6 cellular contexts compared by ENCODE assay signal in genomic region chr5:80508844-80509243, GRCh38. TPM values are rescaled to one million over a fixed set of nuclear protein-coding genes. Genes with fewer than 3 reads are reported as not detected.
"Had no signal": no experiment of that assay in that cellular context is flagged by ENCODE, and none has a peak within 500 bp of the region (broad histone marks: within the 10 kb centered on the region; RNA-seq: fewer than 3 reads in every experiment).

No MANE protein-coding gene starts in this region.

- FAIRE-seq: H1, H54, HTR-8/SVneo had no signal

- H3K4me3 Mint-ChIP-seq: GM23338, H9 had no signal

- H3K4me2 ChIP-seq: GM23338 had no signal

- ATAC-seq: GM23338 had no signal

- H3K27ac Mint-ChIP-seq: GM23338, H9 had no signal

- DNase-seq: H9, HCEC 1CT had no signal

- H3K4me3 ChIP-seq: GM23338 had no signal

- H2AFZ ChIP-seq: GM23338 had no signal

- H3K9me3 Mint-ChIP-seq: GM23338, H9 had no signal

- H3K4me1 Mint-ChIP-seq: GM23338, H9 had no signal

RNA-seq across cellular contexts. Expression of gene FAM151B, which starts 20.9 kb away (rescaled TPM):
- total RNA-seq: GM23338 had no signal
